22 cellular contexts compared by ENCODE assay signal in the genomic region with DNA sequence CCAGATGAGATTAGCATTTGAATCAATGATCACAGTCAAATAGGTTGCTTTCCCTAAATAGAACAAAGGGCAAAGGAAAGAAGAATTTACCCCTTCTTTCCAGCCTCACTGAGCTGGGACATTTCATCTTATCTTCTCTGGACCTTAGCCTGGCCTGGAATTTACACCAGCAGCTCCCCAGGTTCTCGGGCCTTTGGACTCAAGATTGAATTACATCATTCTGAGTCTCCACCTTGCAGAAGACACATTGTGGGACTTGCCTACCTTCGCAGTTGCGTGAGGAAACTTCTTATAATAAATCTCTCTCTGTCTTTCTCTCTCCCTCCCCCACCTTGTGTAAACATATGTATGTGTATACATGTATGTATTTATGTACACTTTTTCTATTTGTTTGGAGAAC.
DNase-seq lines count a peak whose midpoint lies in the region; ATAC-seq and TF ChIP-seq lines count a peak whose summit lies in the region.
"Had no signal": no experiment of that assay in that cellular context is flagged by ENCODE, and none has a peak within 500 bp of the region (broad histone marks: within the 10 kb centered on the region; RNA-seq: fewer than 3 reads in every experiment).

No MANE protein-coding gene starts in this region.

- no peaks in the 10 kb centered on the region; the same call in 2 of the 3 replicates for H3K9me3 Mint-ChIP-seq in GM23338

- H3K9ac ChIP-seq in mesendoderm (ENCODE audit: low read length): no peak overlapping the region
- H3K9ac ChIP-seq: BLaER1 treated with 17β-estradiol and CSF1 and Interleukin-3, amounts not matched to agents 10 nM and 100 nM had no signal

- no peak overlapping the region for H3K4me3 Mint-ChIP-seq in GM23338
- H3K4me3 Mint-ChIP-seq: CD14-positive monocyte; CD4-positive, alpha-beta T cell; CD8-positive, alpha-beta memory T cell; HFFc6 had no signal

- H3K27ac ChIP-seq in GM23338 (ENCODE audit: low read depth): no peak overlapping the region
- H3K27ac ChIP-seq in hepatocyte: no peak overlapping the region
- no peak overlapping the region for H3K27ac ChIP-seq in mesendoderm (ENCODE audit: low read depth, low read length)
- H3K27ac ChIP-seq: A549; BLaER1 treated with 17β-estradiol and CSF1 and Interleukin-3, amounts not matched to agents 10 nM and 100 nM had no signal

- H3K36me3 Mint-ChIP-seq in GM23338 (ENCODE audit: low read depth): no peaks in the 10 kb centered on the region
- H3K36me3 Mint-ChIP-seq: CD14-positive monocyte; CD8-positive, alpha-beta memory T cell had no signal

- no peak overlapping the region for H2BK15ac ChIP-seq in mesendoderm (replicated peaks; ENCODE audit: low read depth)

- H3K4me2 ChIP-seq in GM23338 (no peak overlapping the region), hepatocyte (no peak overlapping the region), mesendoderm (ENCODE audit: low read length) (no peak overlapping the region)
- H3K4me2 ChIP-seq: A549; BLaER1 treated with 17β-estradiol and CSF1 and Interleukin-3, amounts not matched to agents 10 nM and 100 nM had no signal

- H3K9me3 ChIP-seq in hepatocyte (ENCODE audit: low read depth): no peaks in the 10 kb centered on the region
- H3K9me3 ChIP-seq: A549; BE2C; BLaER1 treated with 17β-estradiol and CSF1 and Interleukin-3, amounts not matched to agents 10 nM and 100 nM; HAP-1 had no signal

- H4K5ac ChIP-seq in mesendoderm (ENCODE audit: low read length): no peak overlapping the region

- no peaks in the 10 kb centered on the region for H3F3A ChIP-seq in GM23338 (replicated peaks; ENCODE audit: low read depth)

- no peak overlapping the region for H3K4me3 ChIP-seq in GM23338
- no peak overlapping the region for H3K4me3 ChIP-seq in hepatocyte
- no peak overlapping the region for H3K4me3 ChIP-seq in mesendoderm (ENCODE audit: low read length)
- H3K4me3 ChIP-seq: A549; BLaER1 treated with 17β-estradiol and CSF1 and Interleukin-3, amounts not matched to agents 10 nM and 100 nM; HAP-1 had no signal

- H4K20me1 ChIP-seq in GM23338 (replicated peaks; ENCODE audit: insufficient read depth) (no peaks in the 10 kb centered on the region), hepatocyte (ENCODE audit: insufficient read depth, poor library complexity, severe bottlenecking) (no peaks in the 10 kb centered on the region)
- H4K20me1 ChIP-seq: BLaER1 treated with 17β-estradiol and CSF1 and Interleukin-3, amounts not matched to agents 10 nM and 100 nM had no signal

- WGBS in hepatocyte (ENCODE audit: low lambda C conversion rate, missing lambda C conversion rate): 70% methylated on average over 3 of the region's 3 CpGs
- no CpG with 5 or more reads among the region's 3 CpGs for whole genome bisulfite sequencing in mesendoderm (ENCODE audit: extremely low coverage, insufficient coverage, low lambda C conversion rate)

- no peaks in the 10 kb centered on the region for H3K79me1 ChIP-seq in mesendoderm (ENCODE audit: low read length)

- no peaks in the 10 kb centered on the region for H3K4me1 Mint-ChIP-seq in GM23338
- H3K4me1 Mint-ChIP-seq: CD14-positive monocyte; CD8-positive, alpha-beta memory T cell had no signal

- no peak overlapping the region for H3K27ac Mint-ChIP-seq in GM23338
- H3K27ac Mint-ChIP-seq: CD14-positive monocyte; CD4-positive, alpha-beta T cell; CD8-positive, alpha-beta memory T cell; HFFc6 had no signal

- H2AK5ac ChIP-seq in mesendoderm (ENCODE audit: low read length): no peak overlapping the region

- no peaks in the 10 kb centered on the region for H3K27me3 Mint-ChIP-seq in GM23338 (ENCODE audit: insufficient read depth, low read depth, poor library complexity)
- H3K27me3 Mint-ChIP-seq: CD4-positive, alpha-beta T cell; CD8-positive, alpha-beta memory T cell had no signal

- H3K79me2 ChIP-seq in GM23338 (replicated peaks; ENCODE audit: insufficient read depth): no peaks in the 10 kb centered on the region
- no peaks in the 10 kb centered on the region for H3K79me2 ChIP-seq in hepatocyte
- no peaks in the 10 kb centered on the region for H3K79me2 ChIP-seq in mesendoderm (ENCODE audit: control insufficient read depth, insufficient read depth, low read length)

- H3K4me1 ChIP-seq in GM23338 (ENCODE audit: insufficient read depth) (no peaks in the 10 kb centered on the region), hepatocyte (ENCODE audit: insufficient read depth) (no peaks in the 10 kb centered on the region), mesendoderm (ENCODE audit: control insufficient read depth, low read depth, low read length) (no peaks in the 10 kb centered on the region)
- H3K4me1 ChIP-seq: A549; BE2C; BLaER1 treated with 17β-estradiol and CSF1 and Interleukin-3, amounts not matched to agents 10 nM and 100 nM had no signal

- H3K18ac ChIP-seq in mesendoderm (ENCODE audit: low read length): no peak overlapping the region

- H3K4ac ChIP-seq in mesendoderm (ENCODE audit: low read depth, low read length): no peak overlapping the region

- no peak for ATAC-seq in GM23338
- ATAC-seq: A549 had no signal

- H2BK120ac ChIP-seq in mesendoderm (ENCODE audit: low read depth, low read length): no peak overlapping the region

- peak; percentile 16 for DNase-seq in GM23338 (ENCODE audit: low spot score)
- DNase-seq in hepatocyte (ENCODE audit: low spot score): peak; percentile 60
- peak; percentile 7 for DNase-seq in mesendoderm
- DNase-seq in RKO (ENCODE audit: low spot score): no peak
- DNase-seq in kidney glomerular epithelial cell (lab: John Stamatoyannopoulos, UW): no peak
- no peak for DNase-seq in NK-92 treated with Interleukin-12 subunit alpha and Interleukin-12 subunit beta, amount 100 ng/mL, for 24 hours (lab: John Stamatoyannopoulos, UW)
- DNase-seq: 8988T; ACHN; AML-193; BE2C; Calu3; CD4-positive, alpha-beta T cell; CD8-positive, alpha-beta memory T cell; DMS53; DMS79 treated with DMSO at 0.1 percent for 48 hours; GF-D8; GOT3; HFFc6 had no signal

- H3K23ac ChIP-seq in mesendoderm (ENCODE audit: low read length): no peak overlapping the region

- no peak overlapping the region for H4K8ac ChIP-seq in mesendoderm (ENCODE audit: low read depth, low read length)

- H3K9me2 ChIP-seq in GM23338 (ENCODE audit: insufficient read depth) (no peaks in the 10 kb centered on the region), hepatocyte (replicated peaks; ENCODE audit: insufficient read depth) (no peaks in the 10 kb centered on the region)

- no peaks in the 10 kb centered on the region for H3K36me3 ChIP-seq in GM23338 (ENCODE audit: insufficient read depth)
- no peaks in the 10 kb centered on the region for H3K36me3 ChIP-seq in hepatocyte (replicated peaks; ENCODE audit: insufficient read depth, low read depth)
- H3K36me3 ChIP-seq in mesendoderm (ENCODE audit: control insufficient read depth, insufficient read depth, low read length): no peaks in the 10 kb centered on the region
- H3K36me3 ChIP-seq: BE2C; BLaER1 treated with 17β-estradiol and CSF1 and Interleukin-3, amounts not matched to agents 10 nM and 100 nM; HAP-1 had no signal

- no peak overlapping the region for H3K56ac ChIP-seq in mesendoderm (ENCODE audit: low read length)

- no peaks in the 10 kb centered on the region for H3K27me3 ChIP-seq in GM23338 (ENCODE audit: insufficient read depth)
- no peaks in the 10 kb centered on the region for H3K27me3 ChIP-seq in hepatocyte
- H3K27me3 ChIP-seq in mesendoderm (ENCODE audit: insufficient read depth, low read length, poor library complexity): no peaks in the 10 kb centered on the region
- H3K27me3 ChIP-seq: BE2C; BLaER1 treated with 17β-estradiol and CSF1 and Interleukin-3, amounts not matched to agents 10 nM and 100 nM had no signal

- no peak overlapping the region for H2BK5ac ChIP-seq in mesendoderm (ENCODE audit: low read length)

- H2AFZ ChIP-seq in GM23338: peak overlapping the region; percentile 69; the same call in 1 of the 2 replicates
- H2AFZ ChIP-seq in hepatocyte: no peak overlapping the region

- TF ChIP-seq CTCF in GM23338 (conservative IDR thresholded peaks at IDR 0.05; ENCODE audit: low read depth in 2 of 2) (no peak), hepatocyte (IDR thresholded peaks at IDR 0.05; ENCODE audit: poor library complexity) (no peak)

TF ChIP-seq in GM23338, 12 proteins besides CTCF, POLR2A, EP300 and RAD21 (continues in another document):
- no peak for TF ChIP-seq ZNF114 (CRISPR knock-in tag; IDR thresholded peaks at IDR 0.05)

Comparison
In these comparisons a context has a peak if more than half of its experiments do, and no peak if none do; other contexts are left out.
1. DNase-seq: peak in GM23338 (single experiment), hepatocyte (single experiment) and mesendoderm (single experiment); none in RKO (single experiment), kidney glomerular epithelial cell (single experiment) and NK-92 treated with Interleukin-12 subunit alpha and Interleukin-12 subunit beta, amount 100 ng/mL, for 24 hours (single experiment).